10 cellular contexts compared by ENCODE assay signal in genomic region chr11:12249590-12250260, GRCh38.
A peak's percentile ranks its signal among the peaks of the same experiment; 100 is the strongest.
DNase-seq lines count a peak whose midpoint lies in the region; ATAC-seq and TF ChIP-seq lines count a peak whose summit lies in the region.
"Had no signal": no experiment of that assay in that cellular context is flagged by ENCODE, and none has a peak within 500 bp of the region (broad histone marks: within the 10 kb centered on the region; RNA-seq: fewer than 3 reads in every experiment).

No MANE protein-coding gene starts in this region.

- TF ChIP-seq CTCF in Calu3 (IDR thresholded peaks at IDR 0.05; ENCODE audit: unreplicated experiment), result no peak
- TF ChIP-seq CTCF in RWPE2 (IDR thresholded peaks at IDR 0.05; ENCODE audit: poor library complexity, severe bottlenecking), result no peak
- TF ChIP-seq CTCF in mucosa of descending colon (IDR thresholded peaks at IDR 0.05), result no peak

- H3K4me3 Mint-ChIP-seq in Calu3 (ENCODE audit: low read depth, unreplicated experiment), result peak overlapping the region; percentile 56

- H3K9me3 ChIP-seq in RWPE2 (ENCODE audit: severe bottlenecking) (no peaks in the 10 kb centered on the region), mucosa of descending colon (no peaks in the 10 kb centered on the region)

- CTCF ChIA-PET in Calu3 (lab: Charles Lee), result no interaction called here

- no peak overlapping the region for H3K27ac Mint-ChIP-seq in Calu3 (ENCODE audit: unreplicated experiment)

- DNase-seq in Calu3 (peak; percentile 72), NCI-H187 treated with DMSO at 0.1 percent for 48 hours (lab: John Stamatoyannopoulos, UW) (peak; percentile 93), RWPE2 (ENCODE audit: low spot score) (no peak), mucosa of descending colon (peak; percentile 60 to 79 (median 64)), KG1 (lab: John Stamatoyannopoulos, UW) (no peak), 8988T (no peak), GDM1 (lab: John Stamatoyannopoulos, UW) (no peak)
- DNase-seq: T1000 had no signal

- H3K27me3 ChIP-seq in RWPE2 (ENCODE audit: insufficient read depth, poor library complexity, severe bottlenecking), result no peaks in the 10 kb centered on the region

- H3K4me3 ChIP-seq in RWPE2 (ENCODE audit: severe bottlenecking) (no peak overlapping the region), mucosa of descending colon (no peak overlapping the region)
- H3K4me3 ChIP-seq: coronary artery had no signal

- H3K27ac ChIP-seq in RWPE2 (ENCODE audit: poor library complexity, severe bottlenecking), result peak overlapping the region; percentile 55

- intact Hi-C loops in Calu3 (cut with micrococcal nuclease; ENCODE audit: unreplicated experiment), result loop anchor here (5.0 kb wide), 1 partner anchor 33 kb away; no protein-coding TSS in a partner anchor
- intact Hi-C loops in mucosa of descending colon (cut with DNase I, micrococcal nuclease), result no loop called here

- H3K27me3 Mint-ChIP-seq in Calu3 (ENCODE audit: unreplicated experiment), result no peaks in the 10 kb centered on the region

- H3K4me1 ChIP-seq in RWPE2 (ENCODE audit: insufficient read depth, poor library complexity, severe bottlenecking) (peaks cover 24% of the 10 kb centered on the region), mucosa of descending colon (ENCODE audit: low read depth) (peaks cover 40% of the 10 kb centered on the region)

- no peaks in the 10 kb centered on the region for H3K9me3 Mint-ChIP-seq in Calu3 (ENCODE audit: low read depth, unreplicated experiment)

- H3K36me3 ChIP-seq in RWPE2 (ENCODE audit: low read depth), result peaks cover 90% of the 10 kb centered on the region
- no peaks in the 10 kb centered on the region for H3K36me3 ChIP-seq in mucosa of descending colon (ENCODE audit: low read depth)

- no TSS peak for BruUV-seq in Calu3 (replicated peaks; lab: Mats Ljungman, UMichigan)

- ATAC-seq in RWPE2 (ENCODE audit: low read depth) (0 out of 3 replicates have a peak, but pooled peaks have one; percentile 2), mucosa of descending colon (peak; percentile 50), GM21825 (IDR thresholded peaks at IDR 0.05; ENCODE audit: unreplicated experiment) (no peak)

- peaks cover 60% of the 10 kb centered on the region for H3K36me3 Mint-ChIP-seq in Calu3 (ENCODE audit: insufficient read depth, unreplicated experiment)

- H3K4me1 Mint-ChIP-seq in Calu3 (ENCODE audit: low read depth, unreplicated experiment), result peaks cover 34% of the 10 kb centered on the region

Comparison
In these comparisons a context has a peak if more than half of its experiments do, and no peak if none do; other contexts are left out.
1. DNase-seq: peak in Calu3 (single experiment), NCI-H187 treated with DMSO at 0.1 percent for 48 hours (single experiment) and mucosa of descending colon (3 of 3); none in RWPE2 (single experiment), KG1 (single experiment), 8988T (single experiment) and GDM1 (single experiment).